Comparison of ENCODE assay signal across 8 cellular contexts in the genomic region with DNA sequence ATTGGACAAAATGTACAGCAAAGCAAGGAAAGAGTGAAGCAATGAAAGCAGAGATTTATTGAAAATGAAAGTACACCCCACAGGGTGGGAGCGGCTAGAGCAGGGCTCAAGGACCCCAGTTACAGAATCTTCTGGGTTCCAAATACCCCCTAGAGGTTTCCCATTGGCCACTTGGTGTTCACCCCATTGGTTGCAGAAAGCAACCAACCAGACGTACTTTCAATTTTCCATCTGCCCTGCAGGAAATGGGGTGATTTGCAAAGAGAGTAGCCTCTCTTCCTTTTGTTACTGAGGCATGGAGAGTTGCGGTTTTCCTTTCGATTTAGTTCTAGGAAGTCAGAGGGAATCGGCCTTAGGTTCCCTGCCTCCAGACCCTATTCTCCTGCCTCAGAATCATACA. TPM values are rescaled to one million over a fixed set of nuclear protein-coding genes. Genes with fewer than 3 reads are reported as not detected.
DNase-seq lines count a peak whose midpoint lies in the region; ATAC-seq and TF ChIP-seq lines count a peak whose summit lies in the region.

No MANE protein-coding gene starts in this region.

- no peaks in the 10 kb centered on the region for H3K9me3 Mint-ChIP-seq in CD4-positive, alpha-beta memory T cell
- H3K9me3 Mint-ChIP-seq in HFFc6 = no peaks in the 10 kb centered on the region
- no peaks in the 10 kb centered on the region for H3K9me3 Mint-ChIP-seq in activated T-helper 17 cell treated with anti-CD3 and anti-CD28 coated beads, Interleukin-2, amount 50 U/mL, for 72 hours

- intact Hi-C loops in CD4-positive, alpha-beta memory T cell (cut with micrococcal nuclease) = loop anchor here (5.0 to 10.0 kb wide), 3 partner anchors 50 to 1028 kb away; partner anchors contain the start of genes ARID3B and PPCDC
- intact Hi-C loops in left colon (cut with DNase I, micrococcal nuclease) (no loop called here), thyroid gland (cut with DNase I) (no loop called here)

- H3K27me3 ChIP-seq in CD4-positive, alpha-beta memory T cell (ENCODE audit: insufficient read depth, low read length) = no peaks in the 10 kb centered on the region
- H3K27me3 ChIP-seq in thyroid gland = no peaks in the 10 kb centered on the region

- POLR2A ChIA-PET in CD4-positive, alpha-beta memory T cell (lab: Charles Lee; ENCODE audit: partially characterized antibody) = interaction anchor here (0.9 kb wide), 1 partner anchor 544 kb away, joined by 3 read pairs; the partner anchor contains the start of gene ARID3B

- TF ChIP-seq POLR2A in thyroid gland (IDR thresholded peaks at IDR 0.05) = no peak

- DNase-seq in CD4-positive, alpha-beta memory T cell = peak in 4 of 5 donors; percentile 35 to 68 (median 38)
- peak; percentile 26 for DNase-seq in HFFc6
- DNase-seq in left colon = no peak
- no peak for DNase-seq in thyroid gland
- DNase-seq in NCI-H1930 (lab: John Stamatoyannopoulos, UW) = no peak
- DNase-seq in inferior parietal cortex (ENCODE audit: extremely low spot score) = no peak

- H3K27ac ChIP-seq in CD4-positive, alpha-beta memory T cell (ENCODE audit: low read depth, low read length) = peak overlapping the region; percentile 89
- peak overlapping the region; percentile 5 to 97 (median 94) for H3K27ac ChIP-seq in thyroid gland

- peak overlapping the region; percentile 17 to 37 for H3K4me3 ChIP-seq in CD4-positive, alpha-beta memory T cell (ENCODE audit: low read length in 2 of 2)
- H3K4me3 ChIP-seq in thyroid gland (replicated peaks in 1 of 3) = peak overlapping the region in 1 of 3 donors; percentile 82

- 53 to 63% methylated on average over 5 of the region's 5 CpGs for WGBS in thyroid gland, 2 donors

- H3K4me1 Mint-ChIP-seq in CD4-positive, alpha-beta memory T cell = peaks cover 38 to 86% (median 63%) of the 10 kb centered on the region in 4 donors
- H3K4me1 Mint-ChIP-seq in HFFc6 (ENCODE audit: low read depth) = peaks cover 48% of the 10 kb centered on the region
- H3K4me1 Mint-ChIP-seq in activated T-helper 17 cell treated with anti-CD3 and anti-CD28 coated beads, Interleukin-2, amount 50 U/mL, for 72 hours = peaks cover 36% of the 10 kb centered on the region

- no peaks in the 10 kb centered on the region for H3K27me3 Mint-ChIP-seq in CD4-positive, alpha-beta memory T cell
- no peaks in the 10 kb centered on the region for H3K27me3 Mint-ChIP-seq in HFFc6 (ENCODE audit: insufficient read depth)
- no peaks in the 10 kb centered on the region for H3K27me3 Mint-ChIP-seq in activated T-helper 17 cell treated with anti-CD3 and anti-CD28 coated beads, Interleukin-2, amount 50 U/mL, for 72 hours

- H3K4me3 Mint-ChIP-seq in CD4-positive, alpha-beta memory T cell = peak overlapping the region; percentile 79 to 99 (median 98)
- peak overlapping the region; percentile 98 for H3K4me3 Mint-ChIP-seq in HFFc6
- H3K4me3 Mint-ChIP-seq in activated T-helper 17 cell treated with anti-CD3 and anti-CD28 coated beads, Interleukin-2, amount 50 U/mL, for 72 hours = peak overlapping the region; percentile 98

- TF ChIP-seq CTCF in HFFc6 (IDR thresholded peaks at IDR 0.05) = 0 out of 2 replicates have a peak, but pooled peaks have one; percentile 21
- no peak for TF ChIP-seq CTCF in thyroid gland (IDR thresholded peaks at IDR 0.05)

- peaks cover 11 to 30% of the 10 kb centered on the region in 2 donors for H3K36me3 Mint-ChIP-seq in CD4-positive, alpha-beta memory T cell
- H3K36me3 Mint-ChIP-seq in HFFc6 (ENCODE audit: low read depth) = peaks cover 13% of the 10 kb centered on the region
- peaks cover 78% of the 10 kb centered on the region for H3K36me3 Mint-ChIP-seq in activated T-helper 17 cell treated with anti-CD3 and anti-CD28 coated beads, Interleukin-2, amount 50 U/mL, for 72 hours (ENCODE audit: low read depth)

- H3K9me3 ChIP-seq in CD4-positive, alpha-beta memory T cell (ENCODE audit: control insufficient read depth in 1 of 2, low read length in 2 of 2) = no peaks in the 10 kb centered on the region
- H3K9me3 ChIP-seq in thyroid gland = no peaks in the 10 kb centered on the region

- CTCF ChIA-PET in CD4-positive, alpha-beta memory T cell (lab: Charles Lee; ENCODE audit: partially characterized antibody) = interaction anchor here (1.3 to 7.8 kb wide), 2 partner anchors 24 to 54 kb away, joined by 5 to 46 read pairs; no protein-coding TSS in a partner anchor

- peaks cover 15% of the 10 kb centered on the region for H3K36me3 ChIP-seq in CD4-positive, alpha-beta memory T cell (ENCODE audit: insufficient read depth, low read length)
- peaks cover 13 to 16% of the 10 kb centered on the region in 2 donors for H3K36me3 ChIP-seq in thyroid gland

- peaks cover 77% of the 10 kb centered on the region for H3K4me1 ChIP-seq in CD4-positive, alpha-beta memory T cell (ENCODE audit: insufficient read depth, low read length)
- H3K4me1 ChIP-seq in thyroid gland = peaks cover 24 to 46% of the 10 kb centered on the region in 2 donors

- H3K27ac Mint-ChIP-seq in CD4-positive, alpha-beta memory T cell = peak overlapping the region; percentile 86 to 98 (median 98)
- H3K27ac Mint-ChIP-seq in HFFc6 = peak overlapping the region; percentile 82
- H3K27ac Mint-ChIP-seq in activated T-helper 17 cell treated with anti-CD3 and anti-CD28 coated beads, Interleukin-2, amount 50 U/mL, for 72 hours = peak overlapping the region; percentile 93

- ATAC-seq in activated T-helper 17 cell treated with anti-CD3 and anti-CD28 coated beads, Interleukin-2, amount 50 U/mL, for 72 hours (replicated peaks) = no peak
- ATAC-seq in left colon (peak; percentile 5), GM18861 (IDR thresholded peaks at IDR 0.05; ENCODE audit: unreplicated experiment) (no peak)

RNA-seq across cellular contexts. Expression of gene PML, which starts 2.4 kb away (rescaled TPM):
- total RNA-seq in CD4-positive, alpha-beta memory T cell = 10 to 100 TPM; 61.5 to 66.6 TPM
- 10 to 100 TPM in 1 of 2 donors, 1 to 10 TPM in 1; 9.6 to 33.2 TPM for polyA plus RNA-seq in CD4-positive, alpha-beta memory T cell
- total RNA-seq in HFFc6 (2021; fragmentation: NEBNext Ultra II Directional; extraction: Animal tissue kit (Norgen Biotek cat#: 25700)) = 10 to 100 TPM; 45.2 to 51.8 (median 47.5) TPM
- total RNA-seq in activated T-helper 17 cell treated with anti-CD3 and anti-CD28 coated beads, Interleukin-2, amount 50 U/mL, for 72 hours = 10 to 100 TPM; 67.4 to 74.1 TPM
- 10 to 100 TPM; 26.6 to 28.5 TPM for total RNA-seq in left colon
- 100 to 1,000 TPM in 1 of 4 donors, 10 to 100 TPM in 3; 55.9 to 141 (median 76.5) TPM for total RNA-seq in thyroid gland

RNA-seq across cellular contexts. Expression of gene STOML1, which starts 4.8 kb away (rescaled TPM):
- 10 to 100 TPM; 10.8 to 11.1 TPM for total RNA-seq in CD4-positive, alpha-beta memory T cell
- 1 to 10 TPM; 8.1 to 8.7 TPM for polyA plus RNA-seq in CD4-positive, alpha-beta memory T cell
- total RNA-seq in HFFc6 (2021; fragmentation: NEBNext Ultra II Directional; extraction: Animal tissue kit (Norgen Biotek cat#: 25700)) = 10 to 100 TPM; 21.4 to 30.6 (median 24.7) TPM
- 1 to 10 TPM; 4.8 to 7.3 TPM for total RNA-seq in activated T-helper 17 cell treated with anti-CD3 and anti-CD28 coated beads, Interleukin-2, amount 50 U/mL, for 72 hours
- 10 to 100 TPM; 10.9 to 15.4 TPM for total RNA-seq in left colon
- total RNA-seq in thyroid gland = 10 to 100 TPM; 15.3 to 42.1 (median 30.1) TPM

Comparison
In these comparisons a context has a peak if more than half of its experiments do, and no peak if none do; other contexts are left out.
1. DNase-seq: peak in CD4-positive, alpha-beta memory T cell (4 of 5) and HFFc6 (single experiment); none in left colon (0 of 2), thyroid gland (0 of 2), NCI-H1930 (0 of 2) and inferior parietal cortex (single experiment).
2. Peak in every context shown above with its lines, with median percentiles within 50 percentile points of each other: H3K27ac Mint-ChIP-seq and H3K4me3 Mint-ChIP-seq.